Comparison of ENCODE assay signal across 17 cellular contexts in the genomic region with DNA sequence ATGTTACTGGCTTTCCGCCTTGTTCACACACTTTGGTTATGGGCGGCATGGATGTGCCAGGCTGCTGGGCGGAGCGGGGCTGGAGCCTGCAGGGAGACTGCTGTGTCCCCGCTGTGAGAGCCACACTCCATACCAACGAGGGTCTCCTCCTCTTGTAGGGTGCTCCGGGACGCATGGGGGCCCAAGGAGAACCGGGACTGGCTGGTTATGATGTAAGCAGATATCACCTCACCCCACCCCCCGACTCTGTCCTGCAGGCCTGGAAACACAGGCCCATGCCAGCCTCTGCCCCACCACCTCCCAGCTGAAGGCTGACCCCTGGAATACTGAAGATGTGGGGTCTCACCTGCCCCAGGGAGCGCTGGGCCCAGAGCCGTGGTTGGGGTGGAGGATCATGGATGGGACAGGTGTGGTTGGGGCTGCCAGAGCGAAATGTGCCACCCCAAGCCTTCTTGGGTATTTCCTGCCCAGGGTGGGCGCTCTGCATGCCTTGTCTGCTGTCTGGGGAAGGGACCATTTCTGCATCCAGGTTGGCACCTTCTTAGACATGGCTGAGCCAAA. TPM values are rescaled to one million over a fixed set of nuclear protein-coding genes. Genes with fewer than 3 reads are reported as not detected.
DNase-seq lines count a peak whose midpoint lies in the region; ATAC-seq and TF ChIP-seq lines count a peak whose summit lies in the region.
"Had no signal": no experiment of that assay in that cellular context is flagged by ENCODE, and none has a peak within 500 bp of the region (broad histone marks: within the 10 kb centered on the region; RNA-seq: fewer than 3 reads in every experiment).

No MANE protein-coding gene starts in this region.

- no peak overlapping the region for H3K9ac ChIP-seq in mammary epithelial cell (ENCODE audit: insufficient read depth, low read length)

- no peak for TF ChIP-seq EP300 in suprapubic skin (IDR thresholded peaks at IDR 0.05)

- no TSS peak for BruUV-seq in mammary epithelial cell (replicated peaks; lab: Mats Ljungman, UMichigan)

- H3K79me2 ChIP-seq in mammary epithelial cell (ENCODE audit: insufficient read depth, low read length), result no peaks in the 10 kb centered on the region

- in situ Hi-C loops in mammary epithelial cell (cut with MboI; ENCODE audit: low sequenced_read_pairs in 2 of 2), result loop anchor here in 1 of 2 donors (25.0 kb wide), 1 partner anchor 546 kb away; no protein-coding TSS in a partner anchor

- CTCF ChIA-PET in mammary epithelial cell (lab: Charles Lee; ENCODE audit: low non-redundant PET), result no interaction called here

- 96% methylated on average over 12 of the region's 14 CpGs for WGBS in mammary epithelial cell (ENCODE audit: low coverage, missing lambda C conversion rate)
- 85% methylated on average over 14 of the region's 14 CpGs for WGBS in suprapubic skin

- H3K4me1 ChIP-seq in mammary epithelial cell (ENCODE audit: insufficient read depth, low read length) (peaks cover 38% of the 10 kb centered on the region), lower lobe of right lung (no peaks in the 10 kb centered on the region), suprapubic skin (peaks cover 49% of the 10 kb centered on the region)
- H3K4me1 ChIP-seq: upper lobe of left lung had no signal

- H3K9me3 ChIP-seq in mammary epithelial cell (replicated peaks; ENCODE audit: insufficient read depth, low read length), result no peaks in the 10 kb centered on the region
- no peaks in the 10 kb centered on the region for H3K9me3 ChIP-seq in lower lobe of right lung
- no peaks in the 10 kb centered on the region for H3K9me3 ChIP-seq in suprapubic skin
- H3K9me3 ChIP-seq: upper lobe of left lung had no signal

- dilution Hi-C loops in mammary epithelial cell (cut with HindIII; ENCODE audit: low sequenced_read_pairs), result no loop called here

- no peak for TF ChIP-seq POLR2A in suprapubic skin (IDR thresholded peaks at IDR 0.05)

- DNase-seq in activated naive CD4-positive, alpha-beta T cell treated with anti-CD3 and anti-CD28 coated beads, Interleukin-2, amount 50 U/mL, for 16 hours, result peak; percentile 8
- no peak for DNase-seq in activated naive CD4-positive, alpha-beta T cell (lab: John Stamatoyannopoulos, UW)
- no peak for DNase-seq in mammary epithelial cell
- peak; percentile 25 for DNase-seq in lower lobe of right lung
- peak; percentile 53 to 76 for DNase-seq in suprapubic skin (ENCODE audit: low spot score in 2 of 2)
- no peak for DNase-seq in NCI-H146 (lab: John Stamatoyannopoulos, UW)
- DNase-seq in NCI-H187 treated with DMSO at 0.1 percent for 48 hours (lab: John Stamatoyannopoulos, UW), result no peak
- DNase-seq: DMS153, naive B cell, NCI-H1417 treated with DMSO at 0.1 percent for 48 hours, RPMI8226, upper lobe of left lung had no signal

- H4K20me1 ChIP-seq in mammary epithelial cell (ENCODE audit: insufficient read depth, low read length), result no peaks in the 10 kb centered on the region

- H3K4me3 ChIP-seq in mammary epithelial cell (replicated peaks in 1 of 3; ENCODE audit: insufficient read depth in 1 of 3, low read depth in 2 of 3, low read length in 3 of 3) (no peak overlapping the region), lower lobe of right lung (no peak overlapping the region), suprapubic skin (no peak overlapping the region)
- H3K4me3 ChIP-seq: upper lobe of left lung had no signal

- no peak overlapping the region for H3K4me2 ChIP-seq in mammary epithelial cell (ENCODE audit: insufficient read depth, low read depth, low read length)

- H2AFZ ChIP-seq in mammary epithelial cell (ENCODE audit: low read depth, low read length), result no peak overlapping the region

- TF ChIP-seq CTCF in mammary epithelial cell (conservative IDR thresholded peaks at IDR 0.05 in 1 of 2, IDR thresholded peaks at IDR 0.05 in 1 of 2; ENCODE audit: extremely low read depth in 1 of 2, insufficient read depth in 1 of 2, low read depth in 1 of 2, low read length in 2 of 2) (no peak), lower lobe of right lung (IDR thresholded peaks at IDR 0.05) (no peak), suprapubic skin (IDR thresholded peaks at IDR 0.05) (no peak)

- no peaks in the 10 kb centered on the region for H3K27me3 ChIP-seq in mammary epithelial cell (ENCODE audit: insufficient read depth, low read length)
- no peaks in the 10 kb centered on the region for H3K27me3 ChIP-seq in lower lobe of right lung (ENCODE audit: low read depth)
- no peaks in the 10 kb centered on the region for H3K27me3 ChIP-seq in suprapubic skin
- H3K27me3 ChIP-seq: upper lobe of left lung had no signal

- no peak for ATAC-seq in lower lobe of right lung
- ATAC-seq in HG03108 (IDR thresholded peaks at IDR 0.05; ENCODE audit: unreplicated experiment), result no peak

- H3K36me3 ChIP-seq in mammary epithelial cell (ENCODE audit: insufficient read depth, low read length), result no peaks in the 10 kb centered on the region
- no peaks in the 10 kb centered on the region for H3K36me3 ChIP-seq in lower lobe of right lung
- no peaks in the 10 kb centered on the region for H3K36me3 ChIP-seq in suprapubic skin
- H3K36me3 ChIP-seq: upper lobe of left lung had no signal

- intact Hi-C loops in mammary epithelial cell (cut with micrococcal nuclease), result no loop called here
- intact Hi-C loops in lower lobe of right lung (cut with DNase I), result no loop called here

- H3K27ac ChIP-seq in mammary epithelial cell (ENCODE audit: insufficient read depth, low read depth, low read length) (peak overlapping the region; percentile 1), lower lobe of right lung (no peak overlapping the region), suprapubic skin (no peak overlapping the region)
- H3K27ac ChIP-seq: upper lobe of left lung had no signal

RNA-seq across cellular contexts. Expression of gene ORM1, which starts 39.3 kb away (rescaled TPM):
- not detected for total RNA-seq in mammary epithelial cell
- not detected for polyA plus RNA-seq in mammary epithelial cell
- not detected for polyA minus RNA-seq in mammary epithelial cell
- total RNA-seq in lower lobe of right lung, result 9.2 TPM
- total RNA-seq in suprapubic skin, result 10 to 100 TPM in 1 of 4 donors, not detected in 3; 59.2 TPM
- total RNA-seq: activated CD8-positive, alpha-beta T cell treated with anti-CD3 and anti-CD28 coated beads for 36 hours; CD4-positive, CD25-positive, alpha-beta regulatory T cell; H7; HT-29 had no signal
- polyA plus RNA-seq: CD4-positive, CD25-positive, alpha-beta regulatory T cell had no signal

RNA-seq across cellular contexts. Expression of gene ORM2, which starts 46.0 kb away (rescaled TPM):
- total RNA-seq in mammary epithelial cell (not detected), lower lobe of right lung (3.1 TPM), suprapubic skin (1 to 10 TPM in 1 of 4 donors, not detected in 3; 9.5 TPM)
- polyA plus RNA-seq in mammary epithelial cell, result not detected
- polyA minus RNA-seq in mammary epithelial cell, result not detected
- total RNA-seq: activated CD8-positive, alpha-beta T cell treated with anti-CD3 and anti-CD28 coated beads for 36 hours; CD4-positive, CD25-positive, alpha-beta regulatory T cell; HT-29 had no signal
- polyA plus RNA-seq: CD4-positive, CD25-positive, alpha-beta regulatory T cell had no signal

Comparison
In these comparisons a context has a peak if more than half of its experiments do, and no peak if none do; other contexts are left out.
1. DNase-seq: peak in activated naive CD4-positive, alpha-beta T cell treated with anti-CD3 and anti-CD28 coated beads, Interleukin-2, amount 50 U/mL, for 16 hours (single experiment), lower lobe of right lung (single experiment) and suprapubic skin (2 of 2); none in activated naive CD4-positive, alpha-beta T cell (0 of 4), mammary epithelial cell (single experiment), NCI-H146 (single experiment) and NCI-H187 treated with DMSO at 0.1 percent for 48 hours (single experiment).